ENCODE assay signal across 24 cellular contexts in the genomic region with DNA sequence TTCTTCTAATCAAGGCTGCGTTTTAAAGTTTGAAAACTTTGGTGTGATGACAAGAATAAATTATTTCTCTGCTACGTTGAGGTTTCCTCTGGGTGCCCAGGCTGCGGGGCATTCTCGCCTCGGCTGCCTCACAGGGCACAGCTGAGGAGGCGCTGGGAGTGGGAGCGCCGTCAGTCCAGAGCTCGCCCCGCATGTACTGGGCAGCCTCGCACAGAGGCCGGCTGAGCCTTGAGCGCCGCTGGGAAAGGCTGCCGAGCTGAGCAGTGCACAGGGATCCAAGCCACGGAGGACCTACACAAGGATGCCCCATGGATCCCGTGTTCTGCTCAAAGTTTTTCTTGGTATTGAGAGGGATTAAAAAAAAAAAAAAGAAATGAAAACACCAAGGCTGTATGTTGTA. TPM values are rescaled to one million over a fixed set of nuclear protein-coding genes. Genes with fewer than 3 reads are reported as not detected.
DNase-seq lines count a peak whose midpoint lies in the region; ATAC-seq and TF ChIP-seq lines count a peak whose summit lies in the region.
"Had no signal": no experiment of that assay in that cellular context is flagged by ENCODE, and none has a peak within 500 bp of the region (broad histone marks: within the 10 kb centered on the region; RNA-seq: fewer than 3 reads in every experiment).

No MANE protein-coding gene starts in this region.

- H4K20me1 ChIP-seq in BLaER1 (no peaks in the 10 kb centered on the region), GM23338 (replicated peaks; ENCODE audit: insufficient read depth) (0 out of 2 replicates have a peak, but pooled peaks cover under 1% of the 10 kb centered on the region)

- H3K9ac ChIP-seq in BLaER1 = no peak overlapping the region

- H3K9me3 Mint-ChIP-seq in GM23338 (no peaks in the 10 kb centered on the region), neural crest cell (no peaks in the 10 kb centered on the region)

- H3K79me2 ChIP-seq in GM23338 (replicated peaks; ENCODE audit: insufficient read depth) = no peaks in the 10 kb centered on the region

- peaks cover 32% of the 10 kb centered on the region for H3K27me3 ChIP-seq in BLaER1
- H3K27me3 ChIP-seq in GM23338 (ENCODE audit: insufficient read depth) = peaks cover 70% of the 10 kb centered on the region

- H3K4me1 ChIP-seq in BLaER1 (peaks cover 13% of the 10 kb centered on the region), GM23338 (ENCODE audit: insufficient read depth) (no peaks in the 10 kb centered on the region; the same call in 1 of the 2 replicates)

- H3K9me3 ChIP-seq in BLaER1 = no peaks in the 10 kb centered on the region
- H3K9me3 ChIP-seq: HAP-1 had no signal

- H3K4me3 ChIP-seq in BLaER1 (no peak overlapping the region), GM23338 (no peak overlapping the region)
- H3K4me3 ChIP-seq: HAP-1 had no signal

- H3K4me3 Mint-ChIP-seq in GM23338 (no peak overlapping the region), neural crest cell (peak overlapping the region; percentile 21)

- peak; percentile 18 for DNase-seq in GM23338 (ENCODE audit: low spot score)
- peak; percentile 75 for DNase-seq in astrocyte of the hippocampus (ENCODE audit: low read depth, low spot score)
- no peak for DNase-seq in neural crest cell (ENCODE audit: low read depth, low spot score)
- no peak for DNase-seq in NK-92 treated with Interleukin-12 subunit alpha and Interleukin-12 subunit beta, amount 100 ng/mL, for 24 hours (lab: John Stamatoyannopoulos, UW)
- DNase-seq: CD4-positive, CD25-positive, alpha-beta regulatory T cell; COR-L47; DMS 273 treated with DMSO at 0.1 percent for 48 hours; DND-41; IMR-90; Kasumi-1; NCI-H1092 treated with DMSO at 0.1 percent for 48 hours; NCI-H2081; NCI-H510A treated with DMSO at 0.1 percent for 48 hours; NCI-H774; OCI-M1; SHP77 had no signal

- H3K27me3 Mint-ChIP-seq in GM23338 (ENCODE audit: insufficient read depth, low read depth, poor library complexity) (peaks cover 31% of the 10 kb centered on the region), neural crest cell (ENCODE audit: low read depth) (peaks cover 6% of the 10 kb centered on the region)

- no peak overlapping the region for H3K27ac Mint-ChIP-seq in GM23338
- no peak overlapping the region for H3K27ac Mint-ChIP-seq in neural crest cell (ENCODE audit: unreplicated experiment)

- H3K4me1 Mint-ChIP-seq in GM23338 (peaks cover 7% of the 10 kb centered on the region; the same call in 2 of the 3 replicates), neural crest cell (peaks cover 52% of the 10 kb centered on the region)

- H3K27ac ChIP-seq in BLaER1 (no peak overlapping the region), GM23338 (ENCODE audit: low read depth) (no peak overlapping the region)
- H3K27ac ChIP-seq: HL-60 had no signal

- H3K9me2 ChIP-seq in GM23338 (ENCODE audit: insufficient read depth) = no peaks in the 10 kb centered on the region

- H3K36me3 Mint-ChIP-seq in GM23338 (ENCODE audit: low read depth) = no peaks in the 10 kb centered on the region
- H3K36me3 Mint-ChIP-seq in neural crest cell (ENCODE audit: low read depth) = peaks cover 4% of the 10 kb centered on the region
- H3K36me3 Mint-ChIP-seq: CD4-positive, CD25-positive, alpha-beta regulatory T cell had no signal

- no peak overlapping the region for H2AFZ ChIP-seq in GM23338

- H3K36me3 ChIP-seq in BLaER1 (no peaks in the 10 kb centered on the region), GM23338 (ENCODE audit: insufficient read depth) (no peaks in the 10 kb centered on the region)
- H3K36me3 ChIP-seq: HAP-1 had no signal

- H3F3A ChIP-seq in GM23338 (replicated peaks; ENCODE audit: low read depth) = no peaks in the 10 kb centered on the region

- H3K4me2 ChIP-seq in BLaER1 (peak overlapping the region; percentile 68), GM23338 (no peak overlapping the region)

- ATAC-seq in GM23338 (peak; percentile 96), GM21515 (IDR thresholded peaks at IDR 0.05; ENCODE audit: unreplicated experiment) (no peak), HG03571 (IDR thresholded peaks at IDR 0.05; ENCODE audit: unreplicated experiment) (no peak)

- TF ChIP-seq CTCF in GM23338 (conservative IDR thresholded peaks at IDR 0.05; ENCODE audit: low read depth in 2 of 2) (no peak), neural crest cell (conservative IDR thresholded peaks at IDR 0.05) (no peak)

TF ChIP-seq in GM23338, 12 proteins besides CTCF, POLR2A, EP300 and RAD21 (continues in another document):
- TF ChIP-seq JUNB (IDR thresholded peaks at IDR 0.05; ENCODE audit: unreplicated experiment) (no peak), CREB1 (CRISPR knock-in tag; IDR thresholded peaks at IDR 0.05; ENCODE audit: low read depth) (no peak), STAT1 (IDR thresholded peaks at IDR 0.05; ENCODE audit: unreplicated experiment) (no peak), ZNF114 (CRISPR knock-in tag; IDR thresholded peaks at IDR 0.05) (no peak), ZNF331 (CRISPR knock-in tag; IDR thresholded peaks at IDR 0.05; ENCODE audit: low read depth) (no peak), POLR2AphosphoS5 (IDR thresholded peaks at IDR 0.05; ENCODE audit: low read depth) (no peak), EZH2phosphoT487 (IDR thresholded peaks at IDR 0.05; ENCODE audit: unreplicated experiment) (no peak)
- TF ChIP-seq, protein P1, sequence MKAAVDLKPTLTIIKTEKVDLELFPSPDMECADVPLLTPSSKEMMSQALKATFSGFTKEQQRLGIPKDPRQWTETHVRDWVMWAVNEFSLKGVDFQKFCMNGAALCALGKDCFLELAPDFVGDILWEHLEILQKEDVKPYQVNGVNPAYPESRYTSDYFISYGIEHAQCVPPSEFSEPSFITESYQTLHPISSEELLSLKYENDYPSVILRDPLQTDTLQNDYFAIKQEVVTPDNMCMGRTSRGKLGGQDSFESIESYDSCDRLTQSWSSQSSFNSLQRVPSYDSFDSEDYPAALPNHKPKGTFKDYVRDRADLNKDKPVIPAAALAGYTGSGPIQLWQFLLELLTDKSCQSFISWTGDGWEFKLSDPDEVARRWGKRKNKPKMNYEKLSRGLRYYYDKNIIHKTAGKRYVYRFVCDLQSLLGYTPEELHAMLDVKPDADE (IDR thresholded peaks at IDR 0.05) = no peak
- TF ChIP-seq, protein P2, sequence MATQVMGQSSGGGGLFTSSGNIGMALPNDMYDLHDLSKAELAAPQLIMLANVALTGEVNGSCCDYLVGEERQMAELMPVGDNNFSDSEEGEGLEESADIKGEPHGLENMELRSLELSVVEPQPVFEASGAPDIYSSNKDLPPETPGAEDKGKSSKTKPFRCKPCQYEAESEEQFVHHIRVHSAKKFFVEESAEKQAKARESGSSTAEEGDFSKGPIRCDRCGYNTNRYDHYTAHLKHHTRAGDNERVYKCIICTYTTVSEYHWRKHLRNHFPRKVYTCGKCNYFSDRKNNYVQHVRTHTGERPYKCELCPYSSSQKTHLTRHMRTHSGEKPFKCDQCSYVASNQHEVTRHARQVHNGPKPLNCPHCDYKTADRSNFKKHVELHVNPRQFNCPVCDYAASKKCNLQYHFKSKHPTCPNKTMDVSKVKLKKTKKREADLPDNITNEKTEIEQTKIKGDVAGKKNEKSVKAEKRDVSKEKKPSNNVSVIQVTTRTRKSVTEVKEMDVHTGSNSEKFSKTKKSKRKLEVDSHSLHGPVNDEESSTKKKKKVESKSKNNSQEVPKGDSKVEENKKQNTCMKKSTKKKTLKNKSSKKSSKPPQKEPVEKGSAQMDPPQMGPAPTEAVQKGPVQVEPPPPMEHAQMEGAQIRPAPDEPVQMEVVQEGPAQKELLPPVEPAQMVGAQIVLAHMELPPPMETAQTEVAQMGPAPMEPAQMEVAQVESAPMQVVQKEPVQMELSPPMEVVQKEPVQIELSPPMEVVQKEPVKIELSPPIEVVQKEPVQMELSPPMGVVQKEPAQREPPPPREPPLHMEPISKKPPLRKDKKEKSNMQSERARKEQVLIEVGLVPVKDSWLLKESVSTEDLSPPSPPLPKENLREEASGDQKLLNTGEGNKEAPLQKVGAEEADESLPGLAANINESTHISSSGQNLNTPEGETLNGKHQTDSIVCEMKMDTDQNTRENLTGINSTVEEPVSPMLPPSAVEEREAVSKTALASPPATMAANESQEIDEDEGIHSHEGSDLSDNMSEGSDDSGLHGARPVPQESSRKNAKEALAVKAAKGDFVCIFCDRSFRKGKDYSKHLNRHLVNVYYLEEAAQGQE (IDR thresholded peaks at IDR 0.05; ENCODE audit: unreplicated experiment) = no peak

RNA-seq across cellular contexts. Expression of a gene that starts 11.6 kb away (rescaled TPM):
- 2.1 TPM in 1 of 2 replicates, not detected in the other for total RNA-seq in GM23338 (2014; rRNA removed; shearing (Covaris generic))
- 0.23 and 0.49 TPM in 2 replicates for polyA plus RNA-seq in GM23338 (2016; fragmentation: Nextera tagmentation; extraction: Ambion mirVana)
- total RNA-seq in neural crest cell = 52.1 and 53.8 TPM in 2 replicates
- total RNA-seq: CD4-positive, CD25-positive, alpha-beta regulatory T cell; G401; HT1080; IMR-90; RPMI7951 had no signal
- polyA plus RNA-seq: CD4-positive, CD25-positive, alpha-beta regulatory T cell; IMR-90 had no signal

Comparison
In these comparisons a context has a peak if more than half of its experiments do, and no peak if none do; other contexts are left out.
1. DNase-seq: peak in GM23338 (single experiment) and astrocyte of the hippocampus (single experiment); none in neural crest cell (single experiment) and NK-92 treated with Interleukin-12 subunit alpha and Interleukin-12 subunit beta, amount 100 ng/mL, for 24 hours (single experiment).
2. RNA of a gene that starts 11.6 kb away (total RNA-seq): 52.1 to 53.8 TPM in neural crest cell; 2.1 TPM in GM23338; every median in the first group is over 10 times any median in the second.